12 cellular contexts compared by ENCODE assay signal in genomic region chrX:13257223-13258051, GRCh38.
DNase-seq lines count a peak whose midpoint lies in the region; ATAC-seq, FAIRE-seq and TF ChIP-seq lines count a peak whose summit lies in the region.
"Had no signal": no experiment of that assay in that cellular context is flagged by ENCODE, and none has a peak within 500 bp of the region (broad histone marks: within the 10 kb centered on the region; RNA-seq: fewer than 3 reads in every experiment).

No MANE protein-coding gene starts in this region.

- no peak for TF ChIP-seq POLR2A in H54 (IDR thresholded peaks at IDR 0.05; ENCODE audit: low read depth, low read length)

- intact Hi-C loops in left ventricle myocardium superior (cut with micrococcal nuclease): no loop called here

- peak; percentile 82 for DNase-seq in GM12865 (ENCODE audit: low read depth)
- no peak for DNase-seq in RPMI8226
- no peak for DNase-seq in H54 (ENCODE audit: insufficient read length, low spot score)
- no peak for DNase-seq in left ventricle myocardium superior
- no peak for DNase-seq in cerebellum (ENCODE audit: low spot score)
- DNase-seq: BE2C, NCI-H2029, SHP77 treated with DMSO at 0.1 percent for 48 hours, tibial artery had no signal

- H3K36me3 Mint-ChIP-seq in activated T-helper 17 cell treated with anti-CD3 and anti-CD28 coated beads, Interleukin-2, amount 50 U/mL, for 72 hours (ENCODE audit: low read depth): no peaks in the 10 kb centered on the region

- H3K9me3 Mint-ChIP-seq in activated T-helper 17 cell treated with anti-CD3 and anti-CD28 coated beads, Interleukin-2, amount 50 U/mL, for 72 hours: no peaks in the 10 kb centered on the region

- ATAC-seq in GM19463 (IDR thresholded peaks at IDR 0.05; ENCODE audit: unreplicated experiment) (peak; percentile 43), HG03095 (IDR thresholded peaks at IDR 0.05; ENCODE audit: unreplicated experiment) (peak; percentile 59), left ventricle myocardium superior (no peak)
- peak; percentile 37 for ATAC-seq in activated T-helper 17 cell treated with anti-CD3 and anti-CD28 coated beads, Interleukin-2, amount 50 U/mL, for 72 hours (replicated peaks)

- TF ChIP-seq CTCF in GM12865 (IDR thresholded peaks at IDR 0.05; ENCODE audit: insufficient read depth, low read depth, low read length, missing control alignments): no peak

- H3K27ac Mint-ChIP-seq in activated T-helper 17 cell treated with anti-CD3 and anti-CD28 coated beads, Interleukin-2, amount 50 U/mL, for 72 hours: no peak overlapping the region

- H3K4me3 Mint-ChIP-seq in activated T-helper 17 cell treated with anti-CD3 and anti-CD28 coated beads, Interleukin-2, amount 50 U/mL, for 72 hours: peak overlapping the region; percentile 17

- H3K27me3 Mint-ChIP-seq in activated T-helper 17 cell treated with anti-CD3 and anti-CD28 coated beads, Interleukin-2, amount 50 U/mL, for 72 hours: no peaks in the 10 kb centered on the region

- H3K4me1 Mint-ChIP-seq in activated T-helper 17 cell treated with anti-CD3 and anti-CD28 coated beads, Interleukin-2, amount 50 U/mL, for 72 hours: peaks cover 3% of the 10 kb centered on the region

- no peak overlapping the region; the same call in 1 of the 2 replicates for H3K4me3 ChIP-seq in GM12865 (ENCODE audit: low read depth, low read length)
- H3K4me3 ChIP-seq: tibial artery had no signal

- FAIRE-seq in H54 (lab: Jason Lieb, UNC): no peak
